In genomic region chrX:13732246-13733067, GRCh38 we compare ENCODE assay signal across 12 cellular contexts. TPM values are rescaled to one million over a fixed set of nuclear protein-coding genes. Genes with fewer than 3 reads are reported as not detected.
DNase-seq lines count a peak whose midpoint lies in the region; ATAC-seq and TF ChIP-seq lines count a peak whose summit lies in the region.
"Had no signal": no experiment of that assay in that cellular context is flagged by ENCODE, and none has a peak within 500 bp of the region (broad histone marks: within the 10 kb centered on the region; RNA-seq: fewer than 3 reads in every experiment).

No MANE protein-coding gene starts in this region.

- no peak overlapping the region for H3K9ac ChIP-seq in skeletal muscle tissue (ENCODE audit: low read depth in 1 of 3, low read length in 3 of 3)

- peaks cover 81% of the 10 kb centered on the region for H3K79me2 ChIP-seq in PC-9 (ENCODE audit: low read depth)

- TF ChIP-seq CTCF in PC-9 (conservative IDR thresholded peaks at IDR 0.05), result no peak
- TF ChIP-seq CTCF in esophagus muscularis mucosa (IDR thresholded peaks at IDR 0.05), result no peak

- H3K27me3 Mint-ChIP-seq in T-helper 2 cell treated with Interferon-gamma antibody and Interleukin-4, amounts not matched to agents 5 μg/mL and 100 μg/mL, for 36 hours (ENCODE audit: low read depth), result no peaks in the 10 kb centered on the region

- H3K27me3 ChIP-seq in PC-9 (ENCODE audit: insufficient read depth, low read depth), result no peaks in the 10 kb centered on the region
- H3K27me3 ChIP-seq in esophagus muscularis mucosa, result no peaks in the 10 kb centered on the region
- peaks cover 0 to 4% (median 0%) of the 10 kb centered on the region in 3 donors for H3K27me3 ChIP-seq in skeletal muscle tissue (ENCODE audit: control insufficient read depth in 3 of 3, insufficient read depth in 3 of 3, low read length in 3 of 3)

- no peak overlapping the region for H2AFZ ChIP-seq in PC-9

- TF ChIP-seq EP300 in esophagus muscularis mucosa (IDR thresholded peaks at IDR 0.05), result no peak

- H3K4me1 Mint-ChIP-seq in T-helper 2 cell treated with Interferon-gamma antibody and Interleukin-4, amounts not matched to agents 5 μg/mL and 100 μg/mL, for 36 hours (ENCODE audit: low read depth), result peaks cover 31% of the 10 kb centered on the region

- no peaks in the 10 kb centered on the region for H3K9me2 ChIP-seq in PC-9 (ENCODE audit: insufficient read depth)

- TF ChIP-seq POLR2A in esophagus muscularis mucosa (IDR thresholded peaks at IDR 0.05; ENCODE audit: low read depth), result no peak

- peaks cover 7% of the 10 kb centered on the region; the same call in 1 of the 2 replicates for H3K36me3 ChIP-seq in PC-9 (ENCODE audit: low read depth)
- H3K36me3 ChIP-seq in esophagus muscularis mucosa, result no peaks in the 10 kb centered on the region
- no peaks in the 10 kb centered on the region for H3K36me3 ChIP-seq in skeletal muscle tissue (ENCODE audit: control insufficient read depth in 3 of 3, insufficient read depth in 3 of 3, low read length in 3 of 3)

- H3K9me3 ChIP-seq in PC-9 (ENCODE audit: insufficient read depth, low read depth) (no peaks in the 10 kb centered on the region), esophagus muscularis mucosa (no peaks in the 10 kb centered on the region), skeletal muscle tissue (ENCODE audit: control insufficient read depth in 3 of 3, low read length in 3 of 3) (no peaks in the 10 kb centered on the region)

- no TSS peak for BruUV-seq in PC-9 (replicated peaks; lab: Mats Ljungman, UMichigan)

- POLR2A ChIA-PET in PC-9 (lab: Charles Lee; ENCODE audit: unreplicated experiment), result no interaction called here

- peaks cover 2% of the 10 kb centered on the region for H3K9me3 Mint-ChIP-seq in T-helper 2 cell treated with Interferon-gamma antibody and Interleukin-4, amounts not matched to agents 5 μg/mL and 100 μg/mL, for 36 hours
- H3K9me3 Mint-ChIP-seq: WTC11 had no signal

- intact Hi-C loops in PC-9 (cut with micrococcal nuclease; ENCODE audit: unreplicated experiment) (no loop called here), esophagus muscularis mucosa (cut with DNase I) (no loop called here)

- H3K4me3 Mint-ChIP-seq in T-helper 2 cell treated with Interferon-gamma antibody and Interleukin-4, amounts not matched to agents 5 μg/mL and 100 μg/mL, for 36 hours, result peak overlapping the region; percentile 17

- H3F3A ChIP-seq in PC-9 (ENCODE audit: insufficient read depth, low read depth), result peaks cover 11% of the 10 kb centered on the region; the same call in 1 of the 2 replicates

- H3K4me1 ChIP-seq in PC-9 (replicated peaks; ENCODE audit: insufficient read depth) (peaks cover 15% of the 10 kb centered on the region; the same call in 1 of the 2 replicates), esophagus muscularis mucosa (peaks cover 3 to 42% (median 39%) of the 10 kb centered on the region in 4 donors), skeletal muscle tissue (ENCODE audit: control insufficient read depth in 3 of 3, insufficient read depth in 3 of 3, low read length in 3 of 3) (peaks cover 4 to 7% (median 4%) of the 10 kb centered on the region in 3 donors)

- ATAC-seq in GM19351 (IDR thresholded peaks at IDR 0.05; ENCODE audit: unreplicated experiment) (no peak), HG03460 (IDR thresholded peaks at IDR 0.05; ENCODE audit: unreplicated experiment) (no peak), HG02870 (IDR thresholded peaks at IDR 0.05; ENCODE audit: unreplicated experiment) (no peak)
- ATAC-seq: heart right ventricle, WTC11 had no signal

- H4K20me1 ChIP-seq in PC-9 (ENCODE audit: insufficient read depth), result no peaks in the 10 kb centered on the region

- H3K4me2 ChIP-seq in PC-9, result peak overlapping the region; percentile 97

- H3K27ac ChIP-seq in PC-9, result no peak overlapping the region
- peak overlapping the region; percentile 88 to 94 (median 90) for H3K27ac ChIP-seq in esophagus muscularis mucosa (replicated peaks in 1 of 4)
- H3K27ac ChIP-seq in skeletal muscle tissue (ENCODE audit: low read depth, low read length), result peak overlapping the region; percentile 9

- H3K4me3 ChIP-seq in PC-9, result no peak overlapping the region; the same call in 1 of the 2 replicates
- peak overlapping the region in 2 of 4 donors; percentile 7 to 78 for H3K4me3 ChIP-seq in esophagus muscularis mucosa
- no peak overlapping the region for H3K4me3 ChIP-seq in skeletal muscle tissue (ENCODE audit: low read length in 3 of 3)

- no peak for DNase-seq in T-helper 2 cell treated with Interferon-gamma antibody and Interleukin-4, amounts not matched to agents 5 μg/mL and 100 μg/mL, for 36 hours (ENCODE audit: low spot score)
- no peak for DNase-seq in T-helper 2 cell
- DNase-seq in PC-9, result no peak
- DNase-seq in esophagus muscularis mucosa (ENCODE audit: extremely low spot score), result no peak
- DNase-seq: central memory CD4-positive, alpha-beta T cell; heart right ventricle; MV-4-11 had no signal

- H3K36me3 Mint-ChIP-seq in T-helper 2 cell treated with Interferon-gamma antibody and Interleukin-4, amounts not matched to agents 5 μg/mL and 100 μg/mL, for 36 hours (ENCODE audit: low read depth), result peaks cover 52% of the 10 kb centered on the region

- no peak overlapping the region for H3K27ac Mint-ChIP-seq in T-helper 2 cell treated with Interferon-gamma antibody and Interleukin-4, amounts not matched to agents 5 μg/mL and 100 μg/mL, for 36 hours

- CTCF ChIA-PET in PC-9 (lab: Charles Lee), result no interaction called here

- WGBS in esophagus muscularis mucosa, result 73% methylated on average over 7 of the region's 7 CpGs

RNA-seq across cellular contexts. Expression of gene TRAPPC2, which starts 2.0 kb away (rescaled TPM):
- total RNA-seq in PC-9 (2021), result 18.5 and 23.6 TPM in 2 replicates
- total RNA-seq in esophagus muscularis mucosa, result 10 to 100 TPM; 13.1 to 20.4 (median 15.2) TPM
- total RNA-seq in skeletal muscle tissue, result 9.9 TPM

RNA-seq across cellular contexts. Expression of gene OFD1, which starts 2.1 kb away (rescaled TPM):
- total RNA-seq in PC-9 (2021) (31.6 and 35.6 TPM in 2 replicates), esophagus muscularis mucosa (10 to 100 TPM; 12.6 to 17.2 (median 14.8) TPM), skeletal muscle tissue (7.3 TPM)

RNA-seq across cellular contexts. Expression of gene RAB9A, which starts 43.5 kb away (rescaled TPM):
- total RNA-seq in PC-9 (2021) (26.7 and 30.7 TPM in 2 replicates), esophagus muscularis mucosa (10 to 100 TPM; 20.8 to 33.1 (median 25.4) TPM), skeletal muscle tissue (19.3 TPM)
